ENCODE assay signal across 31 cellular contexts in genomic region chr4:180798016-180798574, GRCh38.
"Had no signal": no experiment of that assay in that cellular context is flagged by ENCODE, and none has a peak within 500 bp of the region (broad histone marks: within the 10 kb centered on the region; RNA-seq: fewer than 3 reads in every experiment).

No MANE protein-coding gene starts in this region.

- H3K4me1 ChIP-seq: body of pancreas, colonic mucosa, gastrocnemius medialis, right atrium auricular region, upper lobe of left lung had no signal

- H3K9me3 ChIP-seq: body of pancreas, colonic mucosa, gastrocnemius medialis, right atrium auricular region, upper lobe of left lung had no signal

- H3K27ac ChIP-seq: body of pancreas, cardiac muscle cell, colonic mucosa, epithelial cell of prostate, gastrocnemius medialis, right atrium auricular region, upper lobe of left lung had no signal

- H3K27me3 ChIP-seq: body of pancreas, cardiac muscle cell, colonic mucosa, gastrocnemius medialis, right atrium auricular region, upper lobe of left lung had no signal

- H3K4me2 ChIP-seq: smooth muscle cell had no signal

- DNase-seq: activated CD4-positive, alpha-beta T cell treated with anti-CD3 and anti-CD28 coated beads for 1 hour; activated CD4-positive, alpha-beta T cell treated with anti-CD3 and anti-CD28 coated beads, Interleukin-2, amount 50 U/mL, for 1 hour; activated CD8-positive, alpha-beta memory T cell treated with anti-CD3 and anti-CD28 coated beads, Interleukin-2, amount 10 ng/mL, durations not matched to agents 7 days and 5 days; activated CD8-positive, alpha-beta T cell treated with anti-CD3 and anti-CD28 coated beads for 36 hours; activated naive CD4-positive, alpha-beta T cell; activated T-cell treated with anti-CD3 and anti-CD28 coated beads, Interleukin-2, amount 50 U/mL, for 72 hours; anterior cingulate cortex; body of pancreas; cerebellar nuclear complex; colonic mucosa; effector CD8-positive, alpha-beta T cell; gastrocnemius medialis; glutamatergic neuron; immature natural killer cell; kidney; left colon; naive B cell; occipital lobe; stimulated activated CD4-positive, alpha-beta T cell treated with anti-CD3 and anti-CD28 coated beads, Interleukin-1b, Interleukin-23, amount 100 ng/mL, for 48 hours; stimulated activated CD4-positive, alpha-beta T cell treated with anti-CD3 and anti-CD28 coated beads, Interleukin-4, amount 100 ng/mL, for 4 hours; stimulated activated CD8-positive, alpha-beta memory T cell treated with anti-CD3 and anti-CD28 coated beads, Interleukin-4, amount 100 ng/mL, for 48 hours; stimulated activated naive CD8-positive, alpha-beta T cell treated with anti-CD3 and anti-CD28 coated beads, Interleukin-15, amount 100 ng/mL, for 72 hours; substantia nigra; T-helper 2 cell had no signal

- H3K4me3 ChIP-seq: body of pancreas, cardiac muscle cell, colonic mucosa, gastrocnemius medialis, right atrium auricular region, smooth muscle cell, upper lobe of left lung had no signal

- H3K36me3 ChIP-seq: cardiac muscle cell, colonic mucosa, gastrocnemius medialis, right atrium auricular region, upper lobe of left lung had no signal

- ATAC-seq: activated CD8-positive, alpha-beta memory T cell treated with anti-CD3 and anti-CD28 coated beads, Interleukin-2, amount 10 ng/mL, durations not matched to agents 7 days and 5 days; activated CD8-positive, alpha-beta T cell treated with anti-CD3 and anti-CD28 coated beads for 36 hours; activated naive CD4-positive, alpha-beta T cell treated with anti-CD3 and anti-CD28 coated beads, Interleukin-2, amount 50 U/mL, for 72 hours; activated T-cell treated with anti-CD3 and anti-CD28 coated beads, Interleukin-2, amount 50 U/mL, for 72 hours; body of pancreas; gastrocnemius medialis; left colon; stimulated activated memory B cell treated with anti-CD40 and anti-IgM and Interleukin-4, amounts not matched to agents 10 μg/mL and 1 μg/mL and 100 μg/mL, for 72 hours; stimulated activated naive CD8-positive, alpha-beta T cell treated with anti-CD3 and anti-CD28 coated beads, Interleukin-15, amount 100 ng/mL, for 72 hours had no signal
